In genomic region chr15:50906954-50907865, GRCh38 we compare ENCODE assay signal across 8 cellular contexts. TPM values are rescaled to one million over a fixed set of nuclear protein-coding genes. Genes with fewer than 3 reads are reported as not detected.
DNase-seq lines count a peak whose midpoint lies in the region; ATAC-seq and TF ChIP-seq lines count a peak whose summit lies in the region.

No MANE protein-coding gene starts in this region.

- H3K27ac ChIP-seq in mucosa of rectum (ENCODE audit: low read depth in 2 of 2, low read length in 2 of 2) = peak overlapping the region; percentile 82 to 86

- ATAC-seq in GM19438 (IDR thresholded peaks at IDR 0.05; ENCODE audit: low read depth, unreplicated experiment) = peak; percentile 60
- ATAC-seq in HG03558 (IDR thresholded peaks at IDR 0.05; ENCODE audit: extremely low read depth, unreplicated experiment) = peak; percentile 64

- TF ChIP-seq CTCF in BE2C (IDR thresholded peaks at IDR 0.05; ENCODE audit: low read depth, low read length) = no peak

- H3K9me3 ChIP-seq in BE2C (no peaks in the 10 kb centered on the region), mucosa of rectum (ENCODE audit: control insufficient read depth in 2 of 2, low read length in 2 of 2) (no peaks in the 10 kb centered on the region)

- DNase-seq in BE2C (no peak), cerebellum (ENCODE audit: low spot score) (peak; percentile 13), occipital lobe (lab: John Stamatoyannopoulos, UW) (no peak)
- peak; percentile 72 for DNase-seq in activated CD4-positive, CD25-positive, alpha-beta regulatory T cell treated with anti-CD3 and anti-CD28 coated beads, Interleukin-2, amount 50 U/mL, for 72 hours
- peak; percentile 49 to 81 for DNase-seq in stimulated activated CD8-positive, alpha-beta memory T cell treated with anti-CD3 and anti-CD28 coated beads, Interleukin-7, amount 100 ng/mL, for 48 hours (ENCODE audit: extremely low read depth in 1 of 2, low read depth in 1 of 2)

- H3K27me3 ChIP-seq in BE2C (no peaks in the 10 kb centered on the region), mucosa of rectum (ENCODE audit: control insufficient read depth in 2 of 2, insufficient read depth in 2 of 2, low read length in 2 of 2) (no peaks in the 10 kb centered on the region)

- H3K4me3 ChIP-seq in BE2C (ENCODE audit: low read depth, low read length) (peak overlapping the region; percentile 94), mucosa of rectum (ENCODE audit: low read length in 2 of 2) (peak overlapping the region; percentile 78 to 79)

- H3K4me1 ChIP-seq in BE2C (no peaks in the 10 kb centered on the region), mucosa of rectum (ENCODE audit: control insufficient read depth in 2 of 2, insufficient read depth in 2 of 2, low read length in 2 of 2) (peaks cover 0 to 5% of the 10 kb centered on the region in 2 donors)

- peak overlapping the region; percentile 83 to 85 for H3K9ac ChIP-seq in mucosa of rectum (ENCODE audit: low read depth in 1 of 2, low read length in 2 of 2)

- H3K36me3 ChIP-seq in BE2C (no peaks in the 10 kb centered on the region), mucosa of rectum (ENCODE audit: control insufficient read depth in 2 of 2, insufficient read depth in 2 of 2, low read length in 2 of 2) (peaks cover 0 to 4% of the 10 kb centered on the region in 2 donors)

RNA-seq across cellular contexts. Expression of gene AP4E1, which starts 1.3 kb away (rescaled TPM):
- polyA plus RNA-seq in BE2C (2012; ENCODE audit: insufficient read depth, insufficient read length, low read depth) = 3.5 TPM
- total RNA-seq in cerebellum (13.4 TPM), occipital lobe (14.0 TPM)

Comparison
In these comparisons a context has a peak if more than half of its experiments do, and no peak if none do; other contexts are left out.
1. DNase-seq: peak in activated CD4-positive, CD25-positive, alpha-beta regulatory T cell treated with anti-CD3 and anti-CD28 coated beads, Interleukin-2, amount 50 U/mL, for 72 hours (single experiment), cerebellum (single experiment) and stimulated activated CD8-positive, alpha-beta memory T cell treated with anti-CD3 and anti-CD28 coated beads, Interleukin-7, amount 100 ng/mL, for 48 hours (2 of 2); none in BE2C (single experiment) and occipital lobe (single experiment).